1 cellular context compared by ENCODE assay signal in genomic region chr1:59214764-59215208, GRCh38.
TF ChIP-seq lines count a peak whose summit lies in the region.

No MANE protein-coding gene starts in this region.

TF ChIP-seq in HEK293, 187 proteins besides CTCF, POLR2A, EP300 and RAD21 (continued from another document and continues in another):
- no peak for TF ChIP-seq PRDM2 (tag by site-specific recombination; IDR thresholded peaks at IDR 0.05; ENCODE audit: borderline replicate concordance)
- TF ChIP-seq ZNF335 (tag by site-specific recombination; conservative IDR thresholded peaks at IDR 0.05) = peak; percentile 68
- peak; percentile 74; the same call in 1 of the 2 replicates for TF ChIP-seq MZF1 (tag by site-specific recombination; IDR thresholded peaks at IDR 0.05; ENCODE audit: borderline replicate concordance)
- TF ChIP-seq ZNF555 (tag by site-specific recombination; conservative IDR thresholded peaks at IDR 0.05) = no peak
- TF ChIP-seq ZBTB6 (tag by site-specific recombination; IDR thresholded peaks at IDR 0.05) = no peak
- TF ChIP-seq ZNF837 (tag by site-specific recombination; IDR thresholded peaks at IDR 0.05) = no peak
- no peak for TF ChIP-seq HOXC10 (CRISPR knock-in tag; IDR thresholded peaks at IDR 0.05)
- peak; percentile 95 for TF ChIP-seq ZNF645 (tag by site-specific recombination; IDR thresholded peaks at IDR 0.05)
- no peak for TF ChIP-seq ZNF548 (tag by site-specific recombination; IDR thresholded peaks at IDR 0.05)
- peak; percentile 99 for TF ChIP-seq SCRT2 (tag by site-specific recombination; IDR thresholded peaks at IDR 0.05)
- TF ChIP-seq ZIC2 (tag by site-specific recombination; IDR thresholded peaks at IDR 0.05) = peak; percentile 59
- TF ChIP-seq MEIS1 (CRISPR knock-in tag; IDR thresholded peaks at IDR 0.05; ENCODE audit: borderline replicate concordance) = peak; percentile 79; the same call in 1 of the 2 replicates
- no peak for TF ChIP-seq ZNF585B (tag by site-specific recombination; IDR thresholded peaks at IDR 0.05)
- TF ChIP-seq MYNN (tag by site-specific recombination; IDR thresholded peaks at IDR 0.05; ENCODE audit: borderline replicate concordance) = 0 out of 2 replicates have a peak, but pooled peaks have one; percentile 36
- peak; percentile 86 for TF ChIP-seq ZNF2 (tag by site-specific recombination; IDR thresholded peaks at IDR 0.05)
- peak; percentile 72; the same call in 1 of the 2 replicates for TF ChIP-seq TCF7L2 (IDR thresholded peaks at IDR 0.05; ENCODE audit: borderline replicate concordance, low read depth, low read length)
- peak; percentile 59; the same call in 1 of the 2 replicates for TF ChIP-seq ZNF146 (tag by site-specific recombination; IDR thresholded peaks at IDR 0.05)
- no peak for TF ChIP-seq ZNF148 (tag by site-specific recombination; IDR thresholded peaks at IDR 0.05; ENCODE audit: borderline replicate concordance)
- TF ChIP-seq ZNF16 (tag by site-specific recombination; IDR thresholded peaks at IDR 0.05; ENCODE audit: low read depth) = no peak
- no peak for TF ChIP-seq ZFP37 (tag by site-specific recombination; IDR thresholded peaks at IDR 0.05)
- TF ChIP-seq ZNF624 (tag by site-specific recombination; IDR thresholded peaks at IDR 0.05) = no peak
- TF ChIP-seq YY2 (tag by site-specific recombination; IDR thresholded peaks at IDR 0.05) = no peak
- no peak for TF ChIP-seq ZNF549 (tag by site-specific recombination; IDR thresholded peaks at IDR 0.05)
- no peak for TF ChIP-seq HOXA7 (CRISPR knock-in tag; IDR thresholded peaks at IDR 0.05; ENCODE audit: borderline replicate concordance)
- TF ChIP-seq ZNF354C (tag by site-specific recombination; IDR thresholded peaks at IDR 0.05; ENCODE audit: borderline replicate concordance, low read depth) = no peak
- no peak for TF ChIP-seq ZBTB49 (tag by site-specific recombination; IDR thresholded peaks at IDR 0.05; ENCODE audit: low read depth)
- peak; percentile 26; the same call in 1 of the 2 replicates for TF ChIP-seq ZNF600 (tag by site-specific recombination; IDR thresholded peaks at IDR 0.05)
- no peak for TF ChIP-seq ZNF670 (tag by site-specific recombination; IDR thresholded peaks at IDR 0.05; ENCODE audit: low read depth)
- peak; percentile 54; the same call in 1 of the 2 replicates for TF ChIP-seq BCL11A (tag by site-specific recombination; IDR thresholded peaks at IDR 0.05; ENCODE audit: low read depth)
- peak; percentile 82; the same call in 1 of the 2 replicates for TF ChIP-seq ZSCAN18 (tag by site-specific recombination; IDR thresholded peaks at IDR 0.05)
- TF ChIP-seq KLF17 (tag by site-specific recombination; IDR thresholded peaks at IDR 0.05) = no peak
- peak; percentile 100 for TF ChIP-seq FEZF1 (tag by site-specific recombination; IDR thresholded peaks at IDR 0.05)
- no peak for TF ChIP-seq BCL11B (tag by site-specific recombination; IDR thresholded peaks at IDR 0.05; ENCODE audit: low read depth)
- no peak for TF ChIP-seq EGR2 (tag by site-specific recombination; IDR thresholded peaks at IDR 0.05; ENCODE audit: low read depth)
- TF ChIP-seq INSM2 (tag by site-specific recombination; IDR thresholded peaks at IDR 0.05) = peak; percentile 93
- TF ChIP-seq ZNF132 (tag by site-specific recombination; IDR thresholded peaks at IDR 0.05; ENCODE audit: borderline replicate concordance) = no peak
- TF ChIP-seq ZNF280C (tag by site-specific recombination; IDR thresholded peaks at IDR 0.05) = no peak
- no peak for TF ChIP-seq ZBTB7A (tag by site-specific recombination; IDR thresholded peaks at IDR 0.05; ENCODE audit: low read depth)
- no peak for TF ChIP-seq ZNF785 (tag by site-specific recombination; IDR thresholded peaks at IDR 0.05)
- peak; percentile 92; the same call in 1 of the 2 replicates for TF ChIP-seq ZNF501 (tag by site-specific recombination; IDR thresholded peaks at IDR 0.05)
- no peak for TF ChIP-seq ZNF140 (tag by site-specific recombination; IDR thresholded peaks at IDR 0.05)
- TF ChIP-seq ZNF223 (tag by site-specific recombination; IDR thresholded peaks at IDR 0.05) = no peak
- TF ChIP-seq ZNF521 (tag by site-specific recombination; IDR thresholded peaks at IDR 0.05) = no peak
- TF ChIP-seq ZNF660 (tag by site-specific recombination; IDR thresholded peaks at IDR 0.05) = no peak
- TF ChIP-seq ZNF157 (tag by site-specific recombination; IDR thresholded peaks at IDR 0.05) = no peak
